7 cellular contexts compared by ENCODE assay signal in the genomic region with DNA sequence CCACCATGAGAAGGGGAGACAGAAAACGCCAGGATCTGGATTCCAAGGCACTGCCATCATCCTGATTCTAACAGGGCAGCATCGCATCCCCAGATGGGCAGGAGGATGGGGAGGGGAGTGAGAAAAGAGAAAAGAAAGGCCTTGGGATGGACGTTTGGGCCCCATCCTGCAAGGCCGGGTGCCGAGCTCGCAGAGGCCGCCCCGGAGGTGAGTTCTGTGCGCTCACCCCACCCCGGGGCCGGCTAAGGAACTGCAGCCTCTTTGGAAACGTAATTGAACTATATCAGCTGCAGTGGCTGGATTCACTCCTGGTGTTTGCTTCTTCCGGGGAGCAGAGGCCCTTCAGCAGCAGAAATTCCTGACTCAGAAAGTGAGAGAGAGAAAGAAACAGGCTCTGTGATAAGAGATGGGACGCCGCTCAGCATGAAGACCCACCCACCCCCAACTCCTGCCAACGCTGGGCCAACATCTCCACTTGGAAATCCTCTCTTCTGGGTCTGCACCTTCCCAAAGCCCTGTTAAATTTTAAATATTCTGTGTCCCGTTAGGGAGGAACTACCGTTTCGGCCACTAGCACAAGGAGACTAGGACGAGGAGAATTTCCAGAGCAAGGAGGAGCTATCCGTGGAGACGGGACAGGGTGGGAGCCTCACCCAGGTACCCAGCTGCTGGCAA. TPM values are rescaled to one million over a fixed set of nuclear protein-coding genes. Genes with fewer than 3 reads are reported as not detected.
DNase-seq lines count a peak whose midpoint lies in the region; ATAC-seq, FAIRE-seq and TF ChIP-seq lines count a peak whose summit lies in the region.

No MANE protein-coding gene starts in this region.

- FAIRE-seq in GM12891 (lab: Jason Lieb, UNC), result peak; percentile 23

- no peak overlapping the region for H3K27ac ChIP-seq in body of pancreas

- H3K4me3 ChIP-seq in HFF-Myc (replicated peaks; ENCODE audit: low read depth, low read length), result no peak overlapping the region
- no peak overlapping the region for H3K4me3 ChIP-seq in body of pancreas

- ATAC-seq in body of pancreas, result peak; percentile 94

- no peaks in the 10 kb centered on the region for H3K27me3 ChIP-seq in body of pancreas

- WGBS in body of pancreas, 2 donors, result 16 to 19% methylated on average over 22 of the region's 22 CpGs

- intact Hi-C loops in body of pancreas (cut with DNase I), result no loop called here

- TF ChIP-seq POLR2A in GM12891 (IDR thresholded peaks at IDR 0.05; ENCODE audit: low read depth, low read length) (no peak), body of pancreas (IDR thresholded peaks at IDR 0.05) (no peak)

- H3K9me3 ChIP-seq in body of pancreas, result no peaks in the 10 kb centered on the region

- DNase-seq in GM12891 (ENCODE audit: insufficient read length, low spot score) (peak; percentile 66), HFF-Myc (ENCODE audit: extremely low read depth, low read depth) (peak; percentile 21), MV-4-11 (lab: John Stamatoyannopoulos, UW) (peak; percentile 32), T-helper 9 cell (peak; percentile 36), body of pancreas (peak; percentile 76 to 85 (median 80)), inferior parietal cortex (ENCODE audit: extremely low spot score) (peak; percentile 70)
- peak; percentile 35 to 54 (median 51) for DNase-seq in stimulated activated CD4-positive, alpha-beta T cell treated with anti-CD3 and anti-CD28 coated beads, Interleukin-12 subunit alpha, Interleukin-12 subunit beta, amount 100 ng/mL, for 48 hours (ENCODE audit: low read depth in 2 of 3, low spot score in 1 of 3)

- TF ChIP-seq CTCF in HFF-Myc (IDR thresholded peaks at IDR 0.05; ENCODE audit: low read depth, low read length, missing control alignments) (peak; percentile 88), body of pancreas (IDR thresholded peaks at IDR 0.05) (peak; percentile 76 to 91 (median 86))

- H3K4me1 ChIP-seq in body of pancreas, result peaks cover 20% of the 10 kb centered on the region

- no peaks in the 10 kb centered on the region for H3K36me3 ChIP-seq in body of pancreas (replicated peaks in 1 of 2; ENCODE audit: insufficient read depth in 1 of 2, low read depth in 2 of 2)

TF ChIP-seq in GM12891, 5 proteins besides CTCF, POLR2A, EP300 and RAD21:
- TF ChIP-seq SPI1 (IDR thresholded peaks at IDR 0.05; ENCODE audit: low read depth, low read length) (no peak), TAF1 (IDR thresholded peaks at IDR 0.05; ENCODE audit: low read depth, low read length) (no peak), POLR2AphosphoS5 (IDR thresholded peaks at IDR 0.05; ENCODE audit: low read depth, low read length) (no peak), PAX5 (IDR thresholded peaks at IDR 0.05; ENCODE audit: insufficient read depth, low read length, severe bottlenecking) (no peak), POU2F2 (IDR thresholded peaks at IDR 0.05; ENCODE audit: low read depth, low read length) (no peak)

RNA-seq across cellular contexts. Expression of gene SSTR2, which starts 8.5 kb away (rescaled TPM):
- polyA plus RNA-seq in GM12891 (2012; ENCODE audit: low read depth, missing spikeins), result 0.68 TPM
- total RNA-seq in body of pancreas, result 1 to 10 TPM in 1 of 2 donors, under 1 TPM in 1; 0.66 to 1.0 TPM

RNA-seq across cellular contexts. Expression of gene COG1, which starts 36.6 kb away (rescaled TPM):
- 18.0 TPM for polyA plus RNA-seq in GM12891 (2012; ENCODE audit: low read depth, missing spikeins)
- 10 to 100 TPM; 34.8 to 42.5 TPM for total RNA-seq in body of pancreas

Comparison
In these comparisons a context has a peak if more than half of its experiments do, and no peak if none do; other contexts are left out.
1. DNase-seq: peak in every context shown above with its lines; median percentile 80 in body of pancreas; 70 in inferior parietal cortex; 66 in GM12891; 51 in stimulated activated CD4-positive, alpha-beta T cell treated with anti-CD3 and anti-CD28 coated beads, Interleukin-12 subunit alpha, Interleukin-12 subunit beta, amount 100 ng/mL, for 48 hours; 36 in T-helper 9 cell; 32 in MV-4-11; 21 in HFF-Myc.